20 cellular contexts compared by ENCODE assay signal in the genomic region with DNA sequence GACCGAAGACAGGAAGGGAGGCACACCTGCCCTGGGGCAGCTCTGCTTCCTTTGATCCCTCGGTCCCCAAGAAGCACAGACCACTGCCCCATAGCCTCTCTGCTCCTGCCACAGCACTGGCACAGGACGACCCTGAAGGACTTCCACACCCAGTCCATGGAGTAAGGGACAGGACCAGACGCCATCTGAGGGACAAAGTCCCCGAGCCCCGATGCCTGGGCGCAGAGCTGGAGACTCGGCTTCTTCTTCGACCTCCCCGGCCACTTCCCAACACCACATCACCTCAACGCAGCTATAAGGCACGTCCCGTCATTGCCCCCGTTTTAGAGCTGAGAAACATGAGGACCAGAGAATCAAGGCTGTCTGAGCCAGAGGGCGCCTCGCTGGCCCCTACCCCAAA.
"Had no signal": no experiment of that assay in that cellular context is flagged by ENCODE, and none has a peak within 500 bp of the region (broad histone marks: within the 10 kb centered on the region; RNA-seq: fewer than 3 reads in every experiment).

No MANE protein-coding gene starts in this region.

- H3K4me3 ChIP-seq: esophagus squamous epithelium, sigmoid colon, thyroid gland had no signal

- H2AFZ ChIP-seq: parathyroid adenoma had no signal

- H3K9ac ChIP-seq: parathyroid adenoma had no signal

- ATAC-seq: activated T-cell treated with anti-CD3 and anti-CD28 coated beads, Interleukin-2, amount 50 U/mL, for 72 hours; naive thymus-derived CD8-positive, alpha-beta T cell; stimulated activated naive B cell treated with anti-CD40 and anti-IgM and Interleukin-4, amounts not matched to agents 10 μg/mL and 1 μg/mL and 100 μg/mL, for 72 hours; T-cell had no signal

- H3K79me2 ChIP-seq: parathyroid adenoma had no signal

- H3K27me3 Mint-ChIP-seq: stimulated activated naive B cell treated with anti-CD40 and anti-IgM and Interleukin-4, amounts not matched to agents 10 μg/mL and 1 μg/mL and 100 μg/mL, for 72 hours had no signal

- H3K36me3 Mint-ChIP-seq: T-cell had no signal

- H3K9me3 ChIP-seq: esophagus squamous epithelium, neutrophil, thyroid gland had no signal

- H3K27ac Mint-ChIP-seq: activated naive CD8-positive, alpha-beta T cell treated with anti-CD3 and anti-CD28 coated beads for 36 hours; activated T-cell treated with anti-CD3 and anti-CD28 coated beads, Interleukin-2, amount 50 U/mL, for 72 hours; dendritic cell treated with granulocyte-macrophage colony-stimulating factor and Interleukin-4, amounts not matched to agents 40 ng/mL and 50 ng/mL, for 4 days; stimulated activated naive B cell treated with anti-CD40 and anti-IgM and Interleukin-4, amounts not matched to agents 10 μg/mL and 1 μg/mL and 100 μg/mL, for 72 hours; T-cell had no signal

- H3K27ac ChIP-seq: esophagus squamous epithelium, neutrophil, parathyroid adenoma, sigmoid colon, thyroid gland had no signal

- DNase-seq: activated CD4-positive, alpha-beta T cell treated with anti-CD3 and anti-CD28 coated beads, Interleukin-2, amount 50 U/mL, for 1 hour; activated CD4-positive, CD25-positive, alpha-beta regulatory T cell treated with anti-CD3 and anti-CD28 coated beads, Interleukin-2, amount 50 U/mL, for 72 hours; activated CD8-positive, alpha-beta memory T cell treated with anti-CD3 and anti-CD28 coated beads, Interleukin-2, amount 50 U/mL, for 4 hours; activated gamma-delta T cell treated with Interleukin-2 at 50 U/mL for 16 hours; activated naive CD8-positive, alpha-beta T cell treated with anti-CD3 and anti-CD28 coated beads for 36 hours; activated T-cell treated with anti-CD3 and anti-CD28 coated beads, Interleukin-2, amount 50 U/mL, for 72 hours; amniotic stem cell; effector memory CD4-positive, alpha-beta T cell; esophagus squamous epithelium; mesendoderm; sigmoid colon; stimulated activated CD4-positive, alpha-beta T cell treated with anti-CD3 and anti-CD28 coated beads, Interleukin-4, amount 100 ng/mL, for 4 hours; stimulated activated naive B cell treated with anti-CD40 and anti-IgM and Interleukin-4, amounts not matched to agents 10 μg/mL and 1 μg/mL and 100 μg/mL, for 72 hours; T-cell; T-helper 9 cell; thyroid gland had no signal

- H3K36me3 ChIP-seq: esophagus squamous epithelium, neutrophil, sigmoid colon, thyroid gland had no signal

- H3K4me1 ChIP-seq: esophagus squamous epithelium, parathyroid adenoma, sigmoid colon, thyroid gland had no signal

- H3K4me3 Mint-ChIP-seq: activated naive CD8-positive, alpha-beta T cell treated with anti-CD3 and anti-CD28 coated beads for 36 hours; activated T-cell treated with anti-CD3 and anti-CD28 coated beads, Interleukin-2, amount 50 U/mL, for 72 hours; dendritic cell treated with granulocyte-macrophage colony-stimulating factor and Interleukin-4, amounts not matched to agents 40 ng/mL and 50 ng/mL, for 4 days; naive thymus-derived CD8-positive, alpha-beta T cell; stimulated activated naive B cell treated with anti-CD40 and anti-IgM and Interleukin-4, amounts not matched to agents 10 μg/mL and 1 μg/mL and 100 μg/mL, for 72 hours; T-cell had no signal

- H3K27me3 ChIP-seq: thyroid gland had no signal
